Comparison of ENCODE assay signal across 2 cellular contexts in the genomic region with DNA sequence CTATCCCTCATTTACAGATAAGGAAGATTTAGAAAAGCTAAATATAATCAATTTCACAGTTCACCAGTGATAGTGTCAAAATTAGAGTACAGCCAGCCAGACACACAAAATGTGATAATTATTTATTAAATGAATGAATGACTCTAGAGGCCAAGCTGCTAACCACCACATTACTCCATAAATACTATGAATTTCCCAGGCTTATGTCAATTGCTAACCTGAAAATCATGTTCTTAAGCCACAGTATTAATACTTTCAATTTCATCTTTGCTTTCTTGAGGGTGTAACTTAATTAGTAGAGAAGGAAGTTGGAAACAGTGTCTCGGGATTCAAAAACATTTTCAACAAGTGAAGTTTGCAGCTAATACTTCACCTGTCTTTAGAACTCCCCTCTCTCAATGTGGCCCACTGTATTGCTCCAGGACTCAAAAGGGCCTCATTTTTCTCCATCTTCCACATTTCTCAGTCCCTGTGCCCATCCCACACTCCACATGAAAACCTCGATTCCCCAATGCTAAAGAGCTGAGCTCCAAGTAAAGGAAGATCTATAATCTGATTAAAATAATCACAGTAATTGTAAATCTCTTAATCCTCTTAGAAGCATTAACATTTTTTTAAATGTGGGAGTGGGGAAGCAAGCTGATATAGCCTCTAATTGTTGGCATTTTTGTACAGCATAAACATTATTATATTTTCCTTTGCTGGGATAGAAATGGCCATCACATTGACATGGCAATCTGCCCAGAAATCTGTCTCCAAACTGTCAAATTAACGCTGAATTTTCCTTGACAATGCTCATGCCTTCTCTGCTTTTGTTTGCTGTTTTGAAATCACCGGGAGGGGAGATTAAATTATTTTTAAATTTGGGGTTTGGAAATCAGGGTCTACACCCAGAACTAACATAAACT.
TF ChIP-seq lines count a peak whose summit lies in the region.

No MANE protein-coding gene starts in this region.

TF ChIP-seq in HEK293, 187 proteins besides CTCF, POLR2A, EP300 and RAD21:
- TF ChIP-seq FEZF1 (tag by site-specific recombination; IDR thresholded peaks at IDR 0.05) (peak; percentile 70), ZNF501 (tag by site-specific recombination; IDR thresholded peaks at IDR 0.05) (no peak)

TF ChIP-seq in SK-N-SH treated with all-trans-retinoic acid at 6 μM for 48 hours, 23 proteins besides CTCF, POLR2A, EP300 and RAD21:
- TF ChIP-seq ISL1 (CRISPR knock-in tag; IDR thresholded peaks at IDR 0.05) (peak; percentile 58; the same call in 1 of the 2 replicates), RARB (CRISPR knock-in tag; IDR thresholded peaks at IDR 0.05) (no peak)
